Comparison of ENCODE assay signal across 25 cellular contexts in the genomic region with DNA sequence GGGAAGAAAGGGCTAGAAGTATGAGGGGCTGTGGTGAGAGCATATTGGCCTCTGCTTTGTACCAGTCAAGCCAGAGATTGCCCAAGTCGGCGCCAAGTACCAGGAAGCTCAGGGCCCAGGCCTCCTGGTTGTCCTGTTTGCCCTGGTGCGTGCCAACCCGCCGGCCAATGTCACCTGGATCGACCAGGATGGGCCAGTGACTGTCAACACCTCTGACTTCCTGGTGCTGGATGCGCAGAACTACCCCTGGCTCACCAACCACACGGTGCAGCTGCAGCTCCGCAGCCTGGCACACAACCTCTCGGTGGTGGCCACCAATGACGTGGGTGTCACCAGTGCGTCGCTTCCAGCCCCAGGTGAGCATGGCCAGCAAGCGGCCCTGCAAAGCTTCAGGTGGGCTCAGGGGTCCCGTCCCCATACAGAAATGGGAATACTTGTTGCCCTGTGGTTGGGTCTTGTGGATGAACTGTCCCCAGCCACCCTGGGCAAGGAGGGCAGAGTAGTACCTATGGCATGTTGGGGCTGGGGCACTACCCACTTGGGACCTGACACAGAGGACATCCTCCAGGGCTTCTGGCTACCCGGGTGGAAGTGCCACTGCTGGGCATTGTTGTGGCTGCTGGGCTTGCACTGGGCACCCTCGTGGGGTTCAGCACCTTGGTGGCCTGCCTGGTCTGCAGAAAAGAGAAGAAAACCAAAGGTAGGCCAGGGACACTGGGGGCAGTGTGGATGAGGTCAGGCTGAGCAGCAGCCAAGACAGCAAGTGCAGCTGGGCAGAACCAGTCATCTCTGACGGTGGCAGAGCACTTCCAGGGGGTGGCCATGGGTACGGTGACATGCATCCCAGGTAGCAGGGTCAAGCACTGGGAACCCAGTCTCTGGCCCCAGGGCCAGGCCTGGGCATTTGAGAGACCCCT. TPM values are rescaled to one million over a fixed set of nuclear protein-coding genes. Genes with fewer than 3 reads are reported as not detected.
DNase-seq lines count a peak whose midpoint lies in the region; ATAC-seq, FAIRE-seq and TF ChIP-seq lines count a peak whose summit lies in the region.
"Had no signal": no experiment of that assay in that cellular context is flagged by ENCODE, and none has a peak within 500 bp of the region (broad histone marks: within the 10 kb centered on the region; RNA-seq: fewer than 3 reads in every experiment).

No MANE protein-coding gene starts in this region.

- WGBS in GM23248 (ENCODE audit: low coverage in 1 of 2, low lambda C conversion rate in 2 of 2, missing lambda C conversion rate in 2 of 2), 2 experiments, result 92 to 96% methylated on average over 19 of the region's 19 CpGs

- ATAC-seq in CD4-positive, alpha-beta T cell (ENCODE audit: poor library complexity), result no peak
- peak; percentile 63 for ATAC-seq in left lobe of liver
- no peak for ATAC-seq in stimulated activated effector memory CD8-positive, alpha-beta T cell treated with anti-CD3 and anti-CD28 coated beads, Interleukin-12 subunit alpha, Interleukin-12 subunit beta, amount 100 ng/mL, for 72 hours
- ATAC-seq: gastrocnemius medialis, GM12878, left cardiac atrium had no signal

- POLR2A ChIA-PET in CD4-positive, alpha-beta T cell (lab: Charles Lee), result no interaction called here

- DNase-seq in CD4-positive, alpha-beta T cell, result no peak
- no peak for DNase-seq in Peyer's patch
- DNase-seq in left lobe of liver (ENCODE audit: low spot score), result peak; percentile 89
- no peak for DNase-seq in neural crest cell (ENCODE audit: low read depth, low spot score)
- no peak for DNase-seq in GM23248
- DNase-seq in stimulated activated effector memory CD8-positive, alpha-beta T cell treated with anti-CD3 and anti-CD28 coated beads, Interleukin-12 subunit alpha, Interleukin-12 subunit beta, amount 100 ng/mL, for 72 hours (ENCODE audit: low spot score in 2 of 2), result no peak
- DNase-seq in D721Med (ENCODE audit: insufficient read length, low spot score), result no peak
- DNase-seq: ACHN; activated CD4-positive, alpha-beta T cell treated with anti-CD3 and anti-CD28 coated beads for 4 hours; activated CD8-positive, alpha-beta memory T cell treated with anti-CD3 and anti-CD28 coated beads for 24 hours; activated gamma-delta T cell treated with Interleukin-2 at 50 U/mL for 16 hours; gastrocnemius medialis; left cardiac atrium; NCI-H1436 treated with DMSO at 0.1 percent for 48 hours; NCI-H446; NCI-H774; occipital lobe; stomach; uterus had no signal

- no peak for TF ChIP-seq CTCF in CD4-positive, alpha-beta T cell (IDR thresholded peaks at IDR 0.05)
- TF ChIP-seq CTCF in Peyer's patch (IDR thresholded peaks at IDR 0.05) (no peak), neural crest cell (conservative IDR thresholded peaks at IDR 0.05) (no peak), D721Med (IDR thresholded peaks at IDR 0.05; ENCODE audit: insufficient read depth, missing control alignments) (no peak)

- no peaks in the 10 kb centered on the region for H3K27me3 Mint-ChIP-seq in CD4-positive, alpha-beta T cell
- no peaks in the 10 kb centered on the region for H3K27me3 Mint-ChIP-seq in neural crest cell (ENCODE audit: low read depth)
- H3K27me3 Mint-ChIP-seq: B cell had no signal

- H3K9me3 ChIP-seq in CD4-positive, alpha-beta T cell (ENCODE audit: control insufficient read depth, low read length), result no peaks in the 10 kb centered on the region
- H3K9me3 ChIP-seq in Peyer's patch (no peaks in the 10 kb centered on the region), GM23248 (ENCODE audit: low read depth) (no peaks in the 10 kb centered on the region)
- H3K9me3 ChIP-seq: gastrocnemius medialis, stomach, uterus had no signal

- H3K4me2 ChIP-seq in GM23248 (ENCODE audit: unreplicated experiment), result no peak overlapping the region

- H3K4me3 Mint-ChIP-seq in CD4-positive, alpha-beta T cell, result peak overlapping the region; percentile 96
- peak overlapping the region; percentile 94 for H3K4me3 Mint-ChIP-seq in neural crest cell
- no peak overlapping the region for H3K4me3 Mint-ChIP-seq in stimulated activated effector memory CD8-positive, alpha-beta T cell treated with anti-CD3 and anti-CD28 coated beads, Interleukin-12 subunit alpha, Interleukin-12 subunit beta, amount 100 ng/mL, for 72 hours

- no peak for FAIRE-seq in D721Med (lab: Jason Lieb, UNC)
- FAIRE-seq: GM12878, GM19239, RCC 7860 had no signal

- TF ChIP-seq POLR2A in Peyer's patch (IDR thresholded peaks at IDR 0.05), result no peak

- H3K79me2 ChIP-seq in GM23248 (ENCODE audit: insufficient read depth), result no peaks in the 10 kb centered on the region

- no peaks in the 10 kb centered on the region for H3K9me3 Mint-ChIP-seq in CD4-positive, alpha-beta T cell
- H3K9me3 Mint-ChIP-seq in neural crest cell, result no peaks in the 10 kb centered on the region
- H3K9me3 Mint-ChIP-seq in stimulated activated effector memory CD8-positive, alpha-beta T cell treated with anti-CD3 and anti-CD28 coated beads, Interleukin-12 subunit alpha, Interleukin-12 subunit beta, amount 100 ng/mL, for 72 hours, result no peaks in the 10 kb centered on the region

- peaks cover under 1% of the 10 kb centered on the region; the same call in 1 of the 2 replicates for H3F3A ChIP-seq in GM23248 (ENCODE audit: insufficient read depth)

- H3K4me1 ChIP-seq in Peyer's patch (peaks cover 0 to 37% (median 6%) of the 10 kb centered on the region in 4 donors), GM23248 (ENCODE audit: insufficient read depth) (no peaks in the 10 kb centered on the region)
- H3K4me1 ChIP-seq: uterus had no signal

- H3K27ac ChIP-seq in CD4-positive, alpha-beta T cell (ENCODE audit: low read depth, low read length), result no peak overlapping the region
- H3K27ac ChIP-seq in Peyer's patch (peak overlapping the region in 3 of 4 donors; percentile 83 to 97 (median 83)), GM23248 (no peak overlapping the region)
- H3K27ac ChIP-seq: gastrocnemius medialis, uterus had no signal

- H2AFZ ChIP-seq in GM23248, result no peak overlapping the region

- in situ Hi-C loops in GM23248 (cut with MboI), result no loop called here

- H3K9me2 ChIP-seq in GM23248 (ENCODE audit: insufficient read depth), result no peaks in the 10 kb centered on the region

- H3K4me3 ChIP-seq in Peyer's patch (peak overlapping the region in 2 of 4 donors; percentile 78 to 95), GM23248 (no peak overlapping the region)
- H3K4me3 ChIP-seq: gastrocnemius medialis, GM12878, uterus had no signal

- no peak overlapping the region for H3K9ac ChIP-seq in GM23248

- CTCF ChIA-PET in CD4-positive, alpha-beta T cell (lab: Charles Lee), result no interaction called here

- peaks cover 12% of the 10 kb centered on the region for H3K36me3 Mint-ChIP-seq in CD4-positive, alpha-beta T cell (ENCODE audit: low read depth)
- no peaks in the 10 kb centered on the region for H3K36me3 Mint-ChIP-seq in neural crest cell (ENCODE audit: low read depth)
- peaks cover 23% of the 10 kb centered on the region for H3K36me3 Mint-ChIP-seq in stimulated activated effector memory CD8-positive, alpha-beta T cell treated with anti-CD3 and anti-CD28 coated beads, Interleukin-12 subunit alpha, Interleukin-12 subunit beta, amount 100 ng/mL, for 72 hours

- peaks cover 27% of the 10 kb centered on the region for H3K4me1 Mint-ChIP-seq in CD4-positive, alpha-beta T cell (ENCODE audit: low read depth)
- peaks cover 30% of the 10 kb centered on the region for H3K4me1 Mint-ChIP-seq in neural crest cell
- peaks cover 31% of the 10 kb centered on the region for H3K4me1 Mint-ChIP-seq in stimulated activated effector memory CD8-positive, alpha-beta T cell treated with anti-CD3 and anti-CD28 coated beads, Interleukin-12 subunit alpha, Interleukin-12 subunit beta, amount 100 ng/mL, for 72 hours

- H3K36me3 ChIP-seq in Peyer's patch (peaks cover 0 to 9% (median 0%) of the 10 kb centered on the region in 3 donors), GM23248 (ENCODE audit: low read depth) (no peaks in the 10 kb centered on the region)
- H3K36me3 ChIP-seq: gastrocnemius medialis, uterus had no signal

- H3K27me3 ChIP-seq in CD4-positive, alpha-beta T cell (ENCODE audit: control insufficient read depth, insufficient read depth, low read length), result no peaks in the 10 kb centered on the region
- H3K27me3 ChIP-seq in Peyer's patch (no peaks in the 10 kb centered on the region), GM23248 (replicated peaks; ENCODE audit: insufficient read depth) (no peaks in the 10 kb centered on the region)
- H3K27me3 ChIP-seq: gastrocnemius medialis, stomach, uterus had no signal

- peak overlapping the region; percentile 97 for H3K27ac Mint-ChIP-seq in CD4-positive, alpha-beta T cell
- H3K27ac Mint-ChIP-seq in neural crest cell (ENCODE audit: unreplicated experiment), result peak overlapping the region; percentile 43
- no peak overlapping the region for H3K27ac Mint-ChIP-seq in stimulated activated effector memory CD8-positive, alpha-beta T cell treated with anti-CD3 and anti-CD28 coated beads, Interleukin-12 subunit alpha, Interleukin-12 subunit beta, amount 100 ng/mL, for 72 hours
- H3K27ac Mint-ChIP-seq: B cell had no signal

- H4K20me1 ChIP-seq in GM23248 (ENCODE audit: insufficient read depth), result no peaks in the 10 kb centered on the region

- intact Hi-C loops in CD4-positive, alpha-beta T cell (cut with DNase I, micrococcal nuclease), result loop anchor here (2.0 to 5.0 kb wide), 2 partner anchors 32 to 34 kb away; a partner anchor contains a TSS

RNA-seq across cellular contexts. Expression of a gene that starts 2.1 kb away (rescaled TPM):
- 10 to 100 TPM; 18.3 to 18.5 TPM for total RNA-seq in CD4-positive, alpha-beta T cell
- total RNA-seq in Peyer's patch (100 to 1,000 TPM in 3 of 4 donors, 10 to 100 TPM in 1; 48.7 to 263 (median 204) TPM), left lobe of liver (37.5 TPM), neural crest cell (27.6 and 28.6 TPM in 2 replicates)
- total RNA-seq in GM23248 (2014; rRNA removed; shearing (Covaris generic)), result 4.2 and 10.6 TPM in 2 replicates
- 7.1 and 7.5 TPM in 2 replicates for polyA plus RNA-seq in GM23248 (2016; fragmentation: Nextera tagmentation; extraction: Ambion mirVana)

RNA-seq across cellular contexts. Expression of a gene that starts 5.8 kb away (rescaled TPM):
- total RNA-seq in CD4-positive, alpha-beta T cell, result under 1 TPM; 0.30 to 0.56 TPM
- total RNA-seq in Peyer's patch (10 to 100 TPM in 3 of 4 donors, 1 to 10 TPM in 1; 5.8 to 68.4 (median 37.5) TPM), left lobe of liver (116 TPM), neural crest cell (1.1 and 1.2 TPM in 2 replicates)
- 1.1 TPM in 1 of 2 replicates, not detected in the other for total RNA-seq in GM23248 (2014; rRNA removed; shearing (Covaris generic))
- polyA plus RNA-seq in GM23248 (2016; fragmentation: Nextera tagmentation; extraction: Ambion mirVana), result 0.27 and 0.58 TPM in 2 replicates
- total RNA-seq: GM12878 had no signal
- polyA plus RNA-seq: fibroblast of lung, thymus had no signal

RNA-seq across cellular contexts. Expression of a gene that starts 32.6 kb away (rescaled TPM):
- 1 to 10 TPM; 4.9 to 6.3 TPM for total RNA-seq in CD4-positive, alpha-beta T cell
- total RNA-seq in Peyer's patch, result 10 to 100 TPM; 12.5 to 32.2 (median 14.4) TPM
- 5.4 TPM for total RNA-seq in left lobe of liver
- 24.2 and 24.4 TPM in 2 replicates for total RNA-seq in neural crest cell
- total RNA-seq in GM23248 (2014; rRNA removed; shearing (Covaris generic)), result 38.1 and 49.5 TPM in 2 replicates
- 21.7 and 25.9 TPM in 2 replicates for polyA plus RNA-seq in GM23248 (2016; fragmentation: Nextera tagmentation; extraction: Ambion mirVana)

RNA-seq across cellular contexts. Expression of a gene that starts 39.1 kb away (rescaled TPM):
- total RNA-seq in CD4-positive, alpha-beta T cell, result 10 to 100 TPM; 73.7 to 78.6 TPM
- total RNA-seq in Peyer's patch (100 to 1,000 TPM in 2 of 4 donors, 10 to 100 TPM in 2; 54.5 to 116 (median 91.0) TPM), left lobe of liver (61.0 TPM), neural crest cell (122 and 128 TPM in 2 replicates)
- total RNA-seq in GM23248 (2014; rRNA removed; shearing (Covaris generic)), result 187 and 191 TPM in 2 replicates
- 188 and 190 TPM in 2 replicates for polyA plus RNA-seq in GM23248 (2016; fragmentation: Nextera tagmentation; extraction: Ambion mirVana)

Comparison
In these comparisons a context has a peak if more than half of its experiments do, and no peak if none do; other contexts are left out.
1. H3K27ac ChIP-seq: peak in Peyer's patch (3 of 4); none in CD4-positive, alpha-beta T cell (single experiment) and GM23248 (single experiment).